Comparison of ENCODE assay signal across 26 cellular contexts in genomic region chr6:160279850-160280249, GRCh38. TPM values are rescaled to one million over a fixed set of nuclear protein-coding genes. Genes with fewer than 3 reads are reported as not detected.
DNase-seq lines count a peak whose midpoint lies in the region; TF ChIP-seq lines count a peak whose summit lies in the region.
"Had no signal": no experiment of that assay in that cellular context is flagged by ENCODE, and none has a peak within 500 bp of the region (broad histone marks: within the 10 kb centered on the region; RNA-seq: fewer than 3 reads in every experiment).

No MANE protein-coding gene starts in this region.

- no peak overlapping the region for H3K23ac ChIP-seq in mesendoderm (ENCODE audit: low read length)

- H3K27me3 ChIP-seq in mesendoderm (ENCODE audit: insufficient read depth, low read length, poor library complexity), result no peaks in the 10 kb centered on the region
- H3K27me3 ChIP-seq: ascending aorta, BE2C had no signal

- TF ChIP-seq CTCF in AG10803 (conservative IDR thresholded peaks at IDR 0.05; ENCODE audit: low read length) (no peak), cardiac fibroblast (IDR thresholded peaks at IDR 0.05; ENCODE audit: low read depth, low read length) (no peak)

- H4K8ac ChIP-seq in mesendoderm (ENCODE audit: low read depth, low read length), result no peak overlapping the region

- H3K4ac ChIP-seq in mesendoderm (ENCODE audit: low read depth, low read length), result no peak overlapping the region

- no peak overlapping the region for H3K9ac ChIP-seq in mesendoderm (ENCODE audit: low read length)

- no peaks in the 10 kb centered on the region for H3K36me3 ChIP-seq in mesendoderm (ENCODE audit: control insufficient read depth, insufficient read depth, low read length)
- H3K36me3 ChIP-seq: ascending aorta, BE2C had no signal

- no peak overlapping the region for H4K5ac ChIP-seq in mesendoderm (ENCODE audit: low read length)

- H2BK5ac ChIP-seq in mesendoderm (ENCODE audit: low read length), result no peak overlapping the region

- H3K4me3 ChIP-seq in AG10803 (ENCODE audit: low read length) (no peak overlapping the region), cardiac fibroblast (replicated peaks in 1 of 2; ENCODE audit: low read depth in 2 of 2, low read length in 2 of 2) (no peak overlapping the region), mesendoderm (ENCODE audit: low read length) (no peak overlapping the region)
- H3K4me3 ChIP-seq: ascending aorta had no signal

- WGBS in mesendoderm (ENCODE audit: extremely low coverage, insufficient coverage, low lambda C conversion rate), result no CpG with 5 or more reads among the region's 2 CpGs

- H3K56ac ChIP-seq in mesendoderm (ENCODE audit: low read length), result no peak overlapping the region

- no peaks in the 10 kb centered on the region for H3K79me2 ChIP-seq in mesendoderm (ENCODE audit: control insufficient read depth, insufficient read depth, low read length)

- DNase-seq in AG10803 (ENCODE audit: low read depth) (peak; percentile 1), M059J (ENCODE audit: low read depth) (peak; percentile 80), cardiac fibroblast (ENCODE audit: low read depth in 2 of 2) (peak; percentile 16 to 65), iris pigment epithelial cell (ENCODE audit: low read depth) (peak; percentile 36), mesendoderm (no peak), erythroblast (lab: John Stamatoyannopoulos, UW) (no peak)
- DNase-seq in activated effector memory CD4-positive, alpha-beta T cell treated with anti-CD3 and anti-CD28 coated beads, Interleukin-2, amount 50 U/mL, for 16 hours, result no peak
- DNase-seq in stimulated activated CD4-positive, alpha-beta T cell treated with anti-CD3 and anti-CD28 coated beads, Interleukin-2, amount 100 ng/mL, for 48 hours, result no peak
- DNase-seq: activated B cell treated with CpG ODN at 0.5 μM for 24 hours; BE2C; cerebellar nuclear complex; DMS79; kidney glomerular epithelial cell; NCI-H1105 treated with DMSO at 0.1 percent for 48 hours; NCI-H2029 treated with DMSO at 0.1 percent for 48 hours; OCI-M1; SHP77 treated with DMSO at 0.1 percent for 48 hours; stimulated activated CD8-positive, alpha-beta memory T cell treated with anti-CD3 and anti-CD28 coated beads, Interleukin-4, amount 100 ng/mL, for 48 hours; SW 1271 had no signal

- no peaks in the 10 kb centered on the region for H3K4me1 ChIP-seq in mesendoderm (ENCODE audit: control insufficient read depth, low read depth, low read length)
- H3K4me1 ChIP-seq: ascending aorta, BE2C had no signal

- no peak overlapping the region for H2AK5ac ChIP-seq in mesendoderm (ENCODE audit: low read length)

- no peak overlapping the region for H2BK120ac ChIP-seq in mesendoderm (ENCODE audit: low read depth, low read length)

- no peak overlapping the region for H3K27ac ChIP-seq in mesendoderm (ENCODE audit: low read depth, low read length)
- H3K27ac ChIP-seq: ascending aorta had no signal

- TF ChIP-seq POLR2A in erythroblast (IDR thresholded peaks at IDR 0.05; ENCODE audit: low read length), result no peak

- H3K79me1 ChIP-seq in mesendoderm (ENCODE audit: low read length), result no peaks in the 10 kb centered on the region

- no peak overlapping the region for H3K18ac ChIP-seq in mesendoderm (ENCODE audit: low read length)

- no peak overlapping the region for H3K4me2 ChIP-seq in mesendoderm (ENCODE audit: low read length)

- H2BK15ac ChIP-seq in mesendoderm (replicated peaks; ENCODE audit: low read depth), result no peak overlapping the region

RNA-seq across cellular contexts. Expression of gene SLC22A2, which starts 21.2 kb away (rescaled TPM):
- total RNA-seq in M059J (2014; rRNA removed; shearing (Covaris generic)), result not detected in 2 replicates
- polyA plus RNA-seq in mesendoderm (2013, experiment 1 of 2), result 2.3 TPM
- 2.2 TPM for polyA plus RNA-seq in mesendoderm (2013, experiment 2 of 2)
- total RNA-seq: A673; activated B cell treated with CpG ODN at 0.5 μM for 24 hours; activated naive CD4-positive, alpha-beta T cell treated with anti-CD3 and anti-CD28 coated beads, Interleukin-2, amount 50 U/mL, for 72 hours; activated T-helper 17 cell treated with anti-CD3 and anti-CD28 coated beads, Interleukin-2, amount 50 U/mL, for 72 hours; ascending aorta; epithelial cell of proximal tubule; H4; lung microvascular endothelial cell had no signal

Comparison
In these comparisons a context has a peak if more than half of its experiments do, and no peak if none do; other contexts are left out.
1. DNase-seq: peak in AG10803 (single experiment), M059J (single experiment), cardiac fibroblast (2 of 2) and iris pigment epithelial cell (single experiment); none in mesendoderm (single experiment), activated effector memory CD4-positive, alpha-beta T cell treated with anti-CD3 and anti-CD28 coated beads, Interleukin-2, amount 50 U/mL, for 16 hours (single experiment), erythroblast (0 of 2) and stimulated activated CD4-positive, alpha-beta T cell treated with anti-CD3 and anti-CD28 coated beads, Interleukin-2, amount 100 ng/mL, for 48 hours (0 of 2).